Comparison of ENCODE assay signal across 24 cellular contexts in genomic region chr1:247517795-247518612, GRCh38. TPM values are rescaled to one million over a fixed set of nuclear protein-coding genes. Genes with fewer than 3 reads are reported as not detected.
DNase-seq lines count a peak whose midpoint lies in the region; ATAC-seq and TF ChIP-seq lines count a peak whose summit lies in the region.
"Had no signal": no experiment of that assay in that cellular context is flagged by ENCODE, and none has a peak within 500 bp of the region (broad histone marks: within the 10 kb centered on the region; RNA-seq: fewer than 3 reads in every experiment).

No MANE protein-coding gene starts in this region.

- H3F3A ChIP-seq in SK-N-SH (replicated peaks; ENCODE audit: insufficient read depth) = no peaks in the 10 kb centered on the region

- H3K4me2 ChIP-seq in SK-N-SH = no peak overlapping the region

- no peak for TF ChIP-seq RAD21 in SK-N-SH (IDR thresholded peaks at IDR 0.05; ENCODE audit: low read length)

- H3K27ac ChIP-seq in SK-N-SH (ENCODE audit: low read depth in 2 of 2, low read length in 1 of 2) (no peak overlapping the region), foreskin keratinocyte (no peak overlapping the region)
- H3K27ac ChIP-seq: brain microvascular endothelial cell, dorsolateral prefrontal cortex, esophagus squamous epithelium, GM23248, psoas muscle, upper lobe of left lung had no signal

- no peak for TF ChIP-seq EP300 in SK-N-SH (IDR thresholded peaks at IDR 0.05; ENCODE audit: borderline replicate concordance in 1 of 2, low read depth in 1 of 2, low read length in 1 of 2)

- WGBS in SK-N-SH (ENCODE audit: low lambda C conversion rate) = 42% methylated on average over 29 of the region's 72 CpGs

- CTCF ChIA-PET in SK-N-SH (lab: Yijun Ruan, JAX) = no interaction called here

- POLR2A ChIA-PET in SK-N-SH (lab: Yijun Ruan, JAX) = no interaction called here

- no peaks in the 10 kb centered on the region; the same call in 1 of the 2 replicates for H3K27me3 ChIP-seq in SK-N-SH (ENCODE audit: insufficient read depth)
- no peaks in the 10 kb centered on the region for H3K27me3 ChIP-seq in foreskin keratinocyte
- H3K27me3 ChIP-seq: brain microvascular endothelial cell, esophagus squamous epithelium, MG63, upper lobe of left lung had no signal

- H3K9ac ChIP-seq in SK-N-SH = no peak overlapping the region
- H3K9ac ChIP-seq: GM23248 had no signal

- H3K9me2 ChIP-seq in SK-N-SH = no peaks in the 10 kb centered on the region

- no peaks in the 10 kb centered on the region for H3K79me2 ChIP-seq in SK-N-SH (ENCODE audit: insufficient read depth)

- no peak overlapping the region for H2AFZ ChIP-seq in SK-N-SH (ENCODE audit: low read depth)
- H2AFZ ChIP-seq: GM23248 had no signal

- H3K4me1 ChIP-seq in SK-N-SH (ENCODE audit: control insufficient read depth in 1 of 2, insufficient read depth in 2 of 2, low read depth in 1 of 2, low read length in 1 of 2) (no peaks in the 10 kb centered on the region), foreskin keratinocyte (no peaks in the 10 kb centered on the region)
- H3K4me1 ChIP-seq: esophagus squamous epithelium, psoas muscle, upper lobe of left lung had no signal

- ATAC-seq in SK-N-SH treated with all-trans-retinoic acid at 6 μM for 48 hours (no peak), foreskin keratinocyte (peak; percentile 16), HG02798 (IDR thresholded peaks at IDR 0.05; ENCODE audit: poor library complexity, unreplicated experiment) (no peak)
- ATAC-seq: left colon, PC-3, psoas muscle had no signal

- no peaks in the 10 kb centered on the region for H3K9me3 ChIP-seq in SK-N-SH
- H3K9me3 ChIP-seq: MG63, psoas muscle, upper lobe of left lung had no signal

- H3K36me3 ChIP-seq in SK-N-SH (replicated peaks in 1 of 2; ENCODE audit: control insufficient read depth in 1 of 2, insufficient read depth in 2 of 2, low read length in 1 of 2) = no peaks in the 10 kb centered on the region
- H3K36me3 ChIP-seq: brain microvascular endothelial cell, esophagus squamous epithelium, MG63, upper lobe of left lung had no signal

- no peaks in the 10 kb centered on the region for H4K20me1 ChIP-seq in SK-N-SH (ENCODE audit: insufficient read depth)

- H3K4me3 ChIP-seq in SK-N-SH (ENCODE audit: low read depth in 2 of 2, low read length in 1 of 2) = no peak overlapping the region
- H3K4me3 ChIP-seq: GM23248, MG63, psoas muscle, upper lobe of left lung had no signal

- TF ChIP-seq CTCF in SK-N-SH (IDR thresholded peaks at IDR 0.05) (no peak), foreskin keratinocyte (conservative IDR thresholded peaks at IDR 0.05) (no peak)

- DNase-seq in SK-N-SH (peak; percentile 27), Daoy (ENCODE audit: low read depth) (peak; percentile 40), foreskin keratinocyte (no peak), retina (peak; percentile 23), kidney tubule cell (ENCODE audit: low spot score) (no peak)
- DNase-seq in activated CD8-positive, alpha-beta memory T cell treated with anti-CD3 and anti-CD28 coated beads, Interleukin-2, amount 50 U/mL, for 4 hours = no peak
- DNase-seq: activated CD8-positive, alpha-beta memory T cell treated with anti-CD3 and anti-CD28 coated beads for 24 hours; activated gamma-delta T cell treated with Interleukin-2 at 50 U/mL for 16 hours; brain microvascular endothelial cell; CD4-positive, CD25-positive, alpha-beta regulatory T cell; dorsolateral prefrontal cortex; esophagus squamous epithelium; GM23248; left colon; MG63; NCI-H187; NCI-H510A treated with DMSO at 0.1 percent for 48 hours; PC-3; psoas muscle had no signal

TF ChIP-seq in SK-N-SH, 30 proteins besides CTCF, POLR2A, EP300 and RAD21:
- TF ChIP-seq FOXJ3 (CRISPR knock-in tag; IDR thresholded peaks at IDR 0.05) (no peak), USF2 (IDR thresholded peaks at IDR 0.05; ENCODE audit: borderline replicate concordance, low read depth, low read length) (no peak), RCOR1 (IDR thresholded peaks at IDR 0.05; ENCODE audit: low read length) (no peak), MEF2A (IDR thresholded peaks at IDR 0.05; ENCODE audit: borderline replicate concordance, low read depth) (no peak), NRF1 (IDR thresholded peaks at IDR 0.05; ENCODE audit: low read depth, low read length) (no peak), EZH2phosphoT487 (IDR thresholded peaks at IDR 0.05; ENCODE audit: borderline replicate concordance, low read depth) (no peak), YY1 (IDR thresholded peaks at IDR 0.05; ENCODE audit: low read depth) (no peak)

TF ChIP-seq in SK-N-SH treated with all-trans-retinoic acid at 6 μM for 48 hours, 23 proteins besides CTCF, POLR2A, EP300 and RAD21:
- TF ChIP-seq ZNF8 (CRISPR knock-in tag; IDR thresholded peaks at IDR 0.05) (no peak), TCF4 (CRISPR knock-in tag; IDR thresholded peaks at IDR 0.05; ENCODE audit: borderline replicate concordance) (no peak), BACH2 (CRISPR knock-in tag; IDR thresholded peaks at IDR 0.05; ENCODE audit: borderline replicate concordance) (no peak), ZNF70 (CRISPR knock-in tag; IDR thresholded peaks at IDR 0.05) (no peak), TSHZ2 (CRISPR knock-in tag; IDR thresholded peaks at IDR 0.05) (no peak)

RNA-seq across cellular contexts. Expression of gene OR2C3, which starts 18.2 kb away (rescaled TPM):
- polyA plus RNA-seq in SK-N-SH (2012; rRNA removed) (not detected in 2 replicates), foreskin keratinocyte (not detected in 2 replicates)
- not detected in 2 replicates for polyA plus RNA-seq in SK-N-SH (2012; cell fraction: cytosol; rRNA removed)
- not detected in 2 replicates for polyA plus RNA-seq in SK-N-SH (2012; cell fraction: nucleus; rRNA removed)
- 0.11 TPM in 1 of 2 replicates, not detected in the other for total RNA-seq in Daoy (2014; rRNA removed; shearing (Covaris generic))
- not detected in 2 replicates for total RNA-seq in foreskin keratinocyte
- total RNA-seq: A172; CD4-positive, CD25-positive, alpha-beta regulatory T cell; esophagus squamous epithelium; left colon; myocyte; PC-3; psoas muscle had no signal
- polyA plus RNA-seq: CD4-positive, CD25-positive, alpha-beta regulatory T cell; GM23248 had no signal

RNA-seq across cellular contexts. Expression of gene GCSAML, which starts 30.9 kb away (rescaled TPM):
- polyA plus RNA-seq in SK-N-SH (2012; rRNA removed) (not detected in 2 replicates), foreskin keratinocyte (not detected in 2 replicates)
- not detected in 2 replicates for polyA plus RNA-seq in SK-N-SH (2012; cell fraction: cytosol; rRNA removed)
- polyA plus RNA-seq in SK-N-SH (2012; cell fraction: nucleus; rRNA removed) = not detected in 2 replicates
- total RNA-seq in Daoy (2014; rRNA removed; shearing (Covaris generic)) = 2.7 and 3.8 TPM in 2 replicates
- total RNA-seq in foreskin keratinocyte = not detected in 2 replicates
- total RNA-seq: A172, GM23248, myocyte, PC-3 had no signal
- polyA plus RNA-seq: CD4-positive, CD25-positive, alpha-beta regulatory T cell; GM23248 had no signal

Comparison
In these comparisons a context has a peak if more than half of its experiments do, and no peak if none do; other contexts are left out.
1. DNase-seq: peak in SK-N-SH (single experiment), Daoy (single experiment) and retina (single experiment); none in foreskin keratinocyte (0 of 2), kidney tubule cell (single experiment) and activated CD8-positive, alpha-beta memory T cell treated with anti-CD3 and anti-CD28 coated beads, Interleukin-2, amount 50 U/mL, for 4 hours (single experiment).